ENCODE assay signal across 8 cellular contexts in genomic region chr1:156813750-156814570, GRCh38. TPM values are rescaled to one million over a fixed set of nuclear protein-coding genes. Genes with fewer than 3 reads are reported as not detected.
DNase-seq lines count a peak whose midpoint lies in the region; ATAC-seq and TF ChIP-seq lines count a peak whose summit lies in the region.

No MANE protein-coding gene starts in this region.

- H2AFZ ChIP-seq in KMS-11 (ENCODE audit: low read depth), result peak overlapping the region; percentile 44

- H3K36me3 Mint-ChIP-seq in chondrocyte (ENCODE audit: low read depth), result no peaks in the 10 kb centered on the region

- H3K79me2 ChIP-seq in KMS-11 (ENCODE audit: insufficient read depth, low read depth), result no peaks in the 10 kb centered on the region

- H3K27ac ChIP-seq in KMS-11 (no peak overlapping the region), left lung (no peak overlapping the region)

- intact Hi-C loops in left lung (cut with DNase I), result no loop called here

- H3K36me3 ChIP-seq in KMS-11 (ENCODE audit: insufficient read depth) (no peaks in the 10 kb centered on the region), left lung (no peaks in the 10 kb centered on the region)

- H3K4me1 Mint-ChIP-seq in chondrocyte (ENCODE audit: low read depth), result peaks cover 21% of the 10 kb centered on the region

- peak overlapping the region; percentile 23; the same call in 1 of the 2 replicates for H3K4me2 ChIP-seq in KMS-11

- DNase-seq in EL, result peak; percentile 49
- DNase-seq in activated CD4-positive, alpha-beta T cell treated with anti-CD3 and anti-CD28 coated beads for 24 hours (ENCODE audit: low read depth in 2 of 2), result peak; percentile 51 to 75
- no peak for DNase-seq in chondrocyte (ENCODE audit: low spot score)
- peak; percentile 65 to 93 for DNase-seq in left lung
- peak; percentile 75 for DNase-seq in stimulated activated CD4-positive, alpha-beta T cell treated with anti-CD3 and anti-CD28 coated beads, Interleukin-2, amount 100 ng/mL, for 4 hours (ENCODE audit: low read depth)
- no peak for DNase-seq in DMS114 treated with DMSO at 0.1 percent for 48 hours (lab: John Stamatoyannopoulos, UW; ENCODE audit: unreplicated experiment)
- no peak for DNase-seq in NCI-H524 treated with DMSO at 0.1 percent for 48 hours (lab: John Stamatoyannopoulos, UW)

- H3K4me3 Mint-ChIP-seq in chondrocyte (ENCODE audit: unreplicated experiment), result peak overlapping the region; percentile 49

- H3K9ac ChIP-seq in KMS-11, result peak overlapping the region; percentile 36; the same call in 1 of the 2 replicates

- H3K27ac Mint-ChIP-seq in chondrocyte (ENCODE audit: unreplicated experiment), result no peak overlapping the region

- H3K27me3 Mint-ChIP-seq in chondrocyte (ENCODE audit: low read depth), result peaks cover 15% of the 10 kb centered on the region

- H3K4me1 ChIP-seq in KMS-11 (ENCODE audit: low read depth, poor library complexity, severe bottlenecking) (peaks cover 9% of the 10 kb centered on the region), left lung (peaks cover 10 to 28% of the 10 kb centered on the region in 2 donors)

- H3K9me3 Mint-ChIP-seq in chondrocyte (ENCODE audit: low read depth), result no peaks in the 10 kb centered on the region

- H3K27me3 ChIP-seq in KMS-11 (ENCODE audit: insufficient read depth, low read depth), result peaks cover 5% of the 10 kb centered on the region; the same call in 1 of the 2 replicates
- peaks cover 0 to 29% of the 10 kb centered on the region in 2 donors for H3K27me3 ChIP-seq in left lung

- ATAC-seq in left lung, result peak; percentile 90

- no peaks in the 10 kb centered on the region for H3K9me3 ChIP-seq in left lung

- no peaks in the 10 kb centered on the region for H4K20me1 ChIP-seq in KMS-11 (ENCODE audit: insufficient read depth)

- peak; percentile 40 for TF ChIP-seq CTCF in KMS-11 (conservative IDR thresholded peaks at IDR 0.05; ENCODE audit: low read depth, low read length)
- peak; percentile 79 for TF ChIP-seq CTCF in chondrocyte (IDR thresholded peaks at IDR 0.05)
- peak; percentile 46 for TF ChIP-seq CTCF in left lung (IDR thresholded peaks at IDR 0.05)

- H3K4me3 ChIP-seq in KMS-11 (IDR thresholded peaks at IDR 0.05; ENCODE audit: insufficient read depth, low read depth, low read length), result peak overlapping the region; percentile 51
- H3K4me3 ChIP-seq in left lung, result peak overlapping the region; percentile 35 to 39

RNA-seq across cellular contexts. Expression of gene SH2D2A, which starts 2.7 kb away (rescaled TPM):
- total RNA-seq in chondrocyte (not detected in 3 replicates), left lung (1 to 10 TPM; 1.7 to 4.4 TPM)

RNA-seq across cellular contexts. Expression of gene INSRR, which starts 45.0 kb away (rescaled TPM):
- total RNA-seq in chondrocyte (not detected in 3 replicates), left lung (not detected)

RNA-seq across cellular contexts. Expression of gene PRCC, which starts 46.6 kb away (rescaled TPM):
- total RNA-seq in chondrocyte (57.0 to 61.7 TPM (median 60.9 TPM) in 3 replicates), left lung (10 to 100 TPM; 40.7 to 56.2 TPM)

RNA-seq across cellular contexts. Expression of gene NTRK1, which starts 46.7 kb away (rescaled TPM):
- total RNA-seq in chondrocyte (not detected in 3 replicates), left lung (under 1 TPM; 0.47 to 0.97 TPM)

Comparison
In these comparisons a context has a peak if more than half of its experiments do, and no peak if none do; other contexts are left out.
1. DNase-seq: peak in EL (single experiment), activated CD4-positive, alpha-beta T cell treated with anti-CD3 and anti-CD28 coated beads for 24 hours (2 of 2), left lung (2 of 2) and stimulated activated CD4-positive, alpha-beta T cell treated with anti-CD3 and anti-CD28 coated beads, Interleukin-2, amount 100 ng/mL, for 4 hours (single experiment); none in chondrocyte (single experiment), DMS114 treated with DMSO at 0.1 percent for 48 hours (single experiment) and NCI-H524 treated with DMSO at 0.1 percent for 48 hours (single experiment).
2. Peak in every context shown above with its lines, with median percentiles within 50 percentile points of each other: CTCF ChIP-seq.